ENCODE assay signal across 8 cellular contexts in genomic region chr9:130243015-130243881, GRCh38.
DNase-seq lines count a peak whose midpoint lies in the region; FAIRE-seq and TF ChIP-seq lines count a peak whose summit lies in the region.

No MANE protein-coding gene starts in this region.

- H3K27ac ChIP-seq in caudate nucleus (ENCODE audit: low read depth, low read length) = no peak overlapping the region

- no peak for TF ChIP-seq POLR2A in H54 (IDR thresholded peaks at IDR 0.05; ENCODE audit: low read depth, low read length)

- FAIRE-seq in H54 (lab: Jason Lieb, UNC) = no peak

- DNase-seq in AG20443 (ENCODE audit: low spot score) (peak; percentile 84), GM19240 (ENCODE audit: insufficient read length, low spot score) (peak; percentile 45), NCI-H2107 treated with DMSO at 0.1 percent for 48 hours (lab: John Stamatoyannopoulos, UW; ENCODE audit: unreplicated experiment) (peak; percentile 35), caudate nucleus (lab: John Stamatoyannopoulos, UW) (peak in 51 of 61 donors; percentile 16 to 73 (median 36)), left kidney (ENCODE audit: low read depth, low spot score) (peak; percentile 84), H54 (ENCODE audit: insufficient read length, low spot score) (no peak)
- peak; percentile 56 to 89 (median 70) for DNase-seq in activated CD4-positive, CD25-positive, alpha-beta regulatory T cell (lab: John Stamatoyannopoulos, UW)
- DNase-seq in stimulated activated CD4-positive, alpha-beta T cell treated with anti-CD3 and anti-CD28 coated beads, Interleukin-2, amount 100 ng/mL, for 24 hours = peak; percentile 89 to 90
